ENCODE assay signal across 15 cellular contexts in genomic region chr13:76522083-76522755, GRCh38.
DNase-seq lines count a peak whose midpoint lies in the region; ATAC-seq and TF ChIP-seq lines count a peak whose summit lies in the region.
"Had no signal": no experiment of that assay in that cellular context is flagged by ENCODE, and none has a peak within 500 bp of the region (broad histone marks: within the 10 kb centered on the region; RNA-seq: fewer than 3 reads in every experiment).

No MANE protein-coding gene starts in this region.

- H3K79me2 ChIP-seq in HCT116 (ENCODE audit: insufficient read depth, low read length): no peaks in the 10 kb centered on the region

- CTCF ChIA-PET in A673 (lab: Charles Lee): no interaction called here
- CTCF ChIA-PET in HCT116 (lab: Charles Lee): no interaction called here

- no peak for TF ChIP-seq RAD21 in HCT116 (IDR thresholded peaks at IDR 0.05; ENCODE audit: low read depth)

- H3K27ac ChIP-seq in A673 (ENCODE audit: low read depth, low read length, poor library complexity, severe bottlenecking): no peak overlapping the region
- H3K27ac ChIP-seq in HCT116 (ENCODE audit: low read depth, low read length): no peak overlapping the region
- peak overlapping the region; percentile 65; the same call in 1 of the 2 replicates for H3K27ac ChIP-seq in SK-N-MC
- no peak overlapping the region for H3K27ac ChIP-seq in colonic mucosa
- H3K27ac ChIP-seq: esophagus muscularis mucosa, neutrophil had no signal

- intact Hi-C loops in A673 (cut with micrococcal nuclease; ENCODE audit: unreplicated experiment): no loop called here
- intact Hi-C loops in HCT116 (cut with micrococcal nuclease): no loop called here
- intact Hi-C loops in colonic mucosa (cut with DNase I): no loop called here

- H3K4me1 ChIP-seq in A673 (ENCODE audit: insufficient read depth, low read length, poor library complexity, severe bottlenecking) (peaks cover 7% of the 10 kb centered on the region), HCT116 (ENCODE audit: control insufficient read depth in 1 of 2, insufficient read depth in 2 of 2, low read length in 2 of 2) (peaks cover 2 to 4% of the 10 kb centered on the region in 2 experiments; a peak in 1 of 4 replicates), colonic mucosa (no peaks in the 10 kb centered on the region)

- TF ChIP-seq CTCF in A673 (conservative IDR thresholded peaks at IDR 0.05; ENCODE audit: low read depth, low read length): no peak
- TF ChIP-seq CTCF in HCT116 (IDR thresholded peaks at IDR 0.05 in 2 of 3, conservative IDR thresholded peaks at IDR 0.05 in 1 of 3; ENCODE audit: borderline replicate concordance in 1 of 3, insufficient read depth in 1 of 3, low read depth in 2 of 3, low read length in 2 of 3): no peak
- no peak for TF ChIP-seq CTCF in fibroblast of villous mesenchyme (IDR thresholded peaks at IDR 0.05; ENCODE audit: insufficient read depth, low read depth, low read length)
- no peak for TF ChIP-seq CTCF in colonic mucosa (IDR thresholded peaks at IDR 0.05)

- H3K4me2 ChIP-seq in HCT116 (ENCODE audit: low read length): no peak overlapping the region

- H2AFZ ChIP-seq in HCT116 (ENCODE audit: low read depth, low read length, poor library complexity, severe bottlenecking): peak overlapping the region; percentile 17

- H3K4me3 ChIP-seq in A673 (ENCODE audit: low read depth, low read length, poor library complexity, severe bottlenecking): no peak overlapping the region
- no peak overlapping the region for H3K4me3 ChIP-seq in HCT116 (replicated peaks in 1 of 2; ENCODE audit: low read depth in 1 of 2, low read length in 2 of 2)
- peak overlapping the region; percentile 42; the same call in 1 of the 2 replicates for H3K4me3 ChIP-seq in SK-N-MC
- no peak overlapping the region for H3K4me3 ChIP-seq in fibroblast of villous mesenchyme (ENCODE audit: low read depth, low read length)
- H3K4me3 ChIP-seq in colonic mucosa: no peak overlapping the region
- H3K4me3 ChIP-seq: esophagus muscularis mucosa, MG63 had no signal

- peak; percentile 63; the same call in 1 of the 2 replicates for ATAC-seq in HCT116
- ATAC-seq in GM18870 (IDR thresholded peaks at IDR 0.05; ENCODE audit: unreplicated experiment): no peak
- ATAC-seq: left cardiac atrium had no signal

- H3K36me3 ChIP-seq in A673 (ENCODE audit: insufficient read depth, low read length, poor library complexity, severe bottlenecking) (no peaks in the 10 kb centered on the region), HCT116 (ENCODE audit: control insufficient read depth in 1 of 2, insufficient read depth in 2 of 2, low read length in 2 of 2) (no peaks in the 10 kb centered on the region), SK-N-MC (ENCODE audit: insufficient read depth, low read length) (no peaks in the 10 kb centered on the region), colonic mucosa (no peaks in the 10 kb centered on the region)
- H3K36me3 ChIP-seq: esophagus muscularis mucosa, MG63, neutrophil had no signal

- TF ChIP-seq POLR2A in HCT116 (IDR thresholded peaks at IDR 0.05; ENCODE audit: borderline replicate concordance, extremely low read depth, insufficient read depth, insufficient read length): no peak

- peak; percentile 58 for DNase-seq in A673 (ENCODE audit: low spot score)
- DNase-seq in HCT116 (ENCODE audit: low read depth, low spot score): no peak
- DNase-seq in SK-N-MC (ENCODE audit: low read depth, low spot score): peak; percentile 20
- DNase-seq in fibroblast of villous mesenchyme (ENCODE audit: low read depth): peak; percentile 86
- DNase-seq in MV-4-11 (lab: John Stamatoyannopoulos, UW): no peak
- DNase-seq in colonic mucosa: no peak
- no peak for DNase-seq in stimulated activated CD4-positive, alpha-beta T cell treated with anti-CD3 and anti-CD28 coated beads, Interleukin-2, amount 100 ng/mL, for 48 hours
- DNase-seq: activated CD4-positive, CD25-positive, alpha-beta regulatory T cell treated with anti-CD3 and anti-CD28 coated beads, Interleukin-2, amount 50 U/mL, for 72 hours; caudate nucleus; left cardiac atrium; MG63; NCI-H510A had no signal

- BruUV-seq in A673 (replicated peaks; lab: Mats Ljungman, UMichigan) (no TSS peak), HCT116 (replicated peaks; lab: Mats Ljungman, UMichigan) (no TSS peak)

- H3K9me2 ChIP-seq in HCT116 (ENCODE audit: insufficient read depth): no peaks in the 10 kb centered on the region

- RAD21 ChIA-PET in HCT116 (lab: Charles Lee; ENCODE audit: low non-redundant PET in 1 of 2, low total read pairs in 2 of 2, uncharacterized antibody in 2 of 2, unreplicated experiment in 2 of 2): no interaction called here

- H3K9me3 ChIP-seq in A673 (ENCODE audit: low read depth, low read length, poor library complexity, severe bottlenecking) (no peaks in the 10 kb centered on the region), HCT116 (ENCODE audit: control insufficient read depth in 1 of 2, insufficient read depth in 1 of 2, low read depth in 1 of 2, low read length in 2 of 2) (no peaks in the 10 kb centered on the region), SK-N-MC (ENCODE audit: low read depth, low read length) (no peaks in the 10 kb centered on the region), colonic mucosa (no peaks in the 10 kb centered on the region)
- H3K9me3 ChIP-seq: esophagus muscularis mucosa, MG63, neutrophil had no signal

- no peak overlapping the region for H3K9ac ChIP-seq in HCT116 (ENCODE audit: low read length)
- no peak overlapping the region for H3K9ac ChIP-seq in SK-N-MC (ENCODE audit: insufficient read length)
- H3K9ac ChIP-seq in colonic mucosa (ENCODE audit: low read depth in 2 of 2, low read length in 2 of 2): no peak overlapping the region

- no peaks in the 10 kb centered on the region for H4K20me1 ChIP-seq in HCT116 (ENCODE audit: insufficient read depth)

- H3K27me3 ChIP-seq in A673 (replicated peaks; ENCODE audit: insufficient read depth, low read depth, low read length, poor library complexity) (no peaks in the 10 kb centered on the region), HCT116 (ENCODE audit: insufficient read depth, low read length) (no peaks in the 10 kb centered on the region), colonic mucosa (no peaks in the 10 kb centered on the region)
- H3K27me3 ChIP-seq: esophagus muscularis mucosa, MG63, neutrophil had no signal

- POLR2A ChIA-PET in A673 (lab: Charles Lee; ENCODE audit: low non-redundant PET) (no interaction called here), HCT116 (lab: Charles Lee) (no interaction called here)

TF ChIP-seq in HCT116, 20 proteins besides CTCF, POLR2A, EP300 and RAD21:
- no peak for TF ChIP-seq MAX (IDR thresholded peaks at IDR 0.05)
- no peak for TF ChIP-seq ELF1 (IDR thresholded peaks at IDR 0.05; ENCODE audit: borderline replicate concordance, low read depth)
- TF ChIP-seq POLR2AphosphoS5 (IDR thresholded peaks at IDR 0.05; ENCODE audit: low read depth, low read length): no peak
- no peak for TF ChIP-seq ZBTB33 (IDR thresholded peaks at IDR 0.05; ENCODE audit: extremely low read depth, insufficient replicate concordance, low read length)
- no peak for TF ChIP-seq FOSL1 (IDR thresholded peaks at IDR 0.05; ENCODE audit: low read depth)
- no peak for TF ChIP-seq EGR1 (IDR thresholded peaks at IDR 0.05; ENCODE audit: low read depth)

Comparison
In these comparisons a context has a peak if more than half of its experiments do, and no peak if none do; other contexts are left out.
1. DNase-seq: peak in A673 (single experiment), SK-N-MC (single experiment) and fibroblast of villous mesenchyme (single experiment); none in HCT116 (single experiment), MV-4-11 (single experiment), colonic mucosa (single experiment) and stimulated activated CD4-positive, alpha-beta T cell treated with anti-CD3 and anti-CD28 coated beads, Interleukin-2, amount 100 ng/mL, for 48 hours (0 of 2).